In genomic region chr1:156897078-156897825, GRCh38 we compare ENCODE assay signal across 11 cellular contexts. TPM values are rescaled to one million over a fixed set of nuclear protein-coding genes. Genes with fewer than 3 reads are reported as not detected.
DNase-seq lines count a peak whose midpoint lies in the region; ATAC-seq and TF ChIP-seq lines count a peak whose summit lies in the region.
"Had no signal": no experiment of that assay in that cellular context is flagged by ENCODE, and none has a peak within 500 bp of the region (broad histone marks: within the 10 kb centered on the region; RNA-seq: fewer than 3 reads in every experiment).

No MANE protein-coding gene starts in this region.

- H4K20me1 ChIP-seq in mammary epithelial cell (ENCODE audit: insufficient read depth, low read length), result no peaks in the 10 kb centered on the region

- BruUV-seq in mammary epithelial cell (replicated peaks; lab: Mats Ljungman, UMichigan), result TSS peak; percentile 90

- in situ Hi-C loops in mammary epithelial cell (cut with MboI; ENCODE audit: low sequenced_read_pairs in 2 of 2), result no loop called here

- TF ChIP-seq CTCF in heart left ventricle (IDR thresholded peaks at IDR 0.05) (no peak), mammary epithelial cell (conservative IDR thresholded peaks at IDR 0.05 in 1 of 2, IDR thresholded peaks at IDR 0.05 in 1 of 2; ENCODE audit: extremely low read depth in 1 of 2, insufficient read depth in 1 of 2, low read depth in 1 of 2, low read length in 2 of 2) (no peak), lower lobe of right lung (IDR thresholded peaks at IDR 0.05) (no peak)

- peak overlapping the region; percentile 27 for H2AFZ ChIP-seq in mammary epithelial cell (ENCODE audit: low read depth, low read length)

- H3K9ac ChIP-seq in mammary epithelial cell (ENCODE audit: insufficient read depth, low read length), result peak overlapping the region; percentile 20

- H3K36me3 ChIP-seq in heart left ventricle (no peaks in the 10 kb centered on the region), mammary epithelial cell (ENCODE audit: insufficient read depth, low read length) (no peaks in the 10 kb centered on the region), lower lobe of right lung (no peaks in the 10 kb centered on the region)
- H3K36me3 ChIP-seq: prostate gland had no signal

- ATAC-seq in heart left ventricle (no peak), lower lobe of right lung (no peak), GM18502 (IDR thresholded peaks at IDR 0.05; ENCODE audit: poor library complexity, unreplicated experiment) (no peak), GM19328 (IDR thresholded peaks at IDR 0.05; ENCODE audit: unreplicated experiment) (no peak)

- peaks cover 0 to 22% (median 0%) of the 10 kb centered on the region in 9 donors for H3K27me3 ChIP-seq in heart left ventricle
- H3K27me3 ChIP-seq in mammary epithelial cell (ENCODE audit: insufficient read depth, low read length), result no peaks in the 10 kb centered on the region
- peaks cover 17% of the 10 kb centered on the region for H3K27me3 ChIP-seq in lower lobe of right lung (ENCODE audit: low read depth)

- H3K27ac ChIP-seq in heart left ventricle (peak overlapping the region; percentile 49 to 99 (median 91)), mammary epithelial cell (ENCODE audit: insufficient read depth, low read depth, low read length) (peak overlapping the region; percentile 68), lower lobe of right lung (peak overlapping the region; percentile 71)
- H3K27ac ChIP-seq: prostate gland had no signal

- dilution Hi-C loops in mammary epithelial cell (cut with HindIII; ENCODE audit: low sequenced_read_pairs), result no loop called here

- CTCF ChIA-PET in mammary epithelial cell (lab: Charles Lee; ENCODE audit: low non-redundant PET), result interaction anchor here (0.6 kb wide), 1 partner anchor 769 kb away, joined by 3 read pairs; no protein-coding TSS in a partner anchor

- DNase-seq in heart left ventricle (peak in 1 of 5 donors; percentile 57), cardiac septum (ENCODE audit: low spot score) (no peak), mammary epithelial cell (peak; percentile 52), lower lobe of right lung (no peak), NAMALWA (ENCODE audit: low spot score) (no peak), NK-92 (lab: John Stamatoyannopoulos, UW; ENCODE audit: unreplicated experiment) (no peak)
- DNase-seq: activated CD4-positive, alpha-beta T cell treated with anti-CD3 and anti-CD28 coated beads, Interleukin-2, amount 50 U/mL, for 4 hours had no signal

- intact Hi-C loops in heart left ventricle (cut with DNase I), result loop anchor here in 1 of 10 donors (10.0 kb wide), 1 partner anchor 212 kb away; no protein-coding TSS in a partner anchor
- intact Hi-C loops in cardiac septum (cut with DNase I), result no loop called here
- intact Hi-C loops in mammary epithelial cell (cut with micrococcal nuclease), result loop anchor here (2.0 to 10.0 kb wide), 3 partner anchors 14 to 238 kb away; partner anchors contain the start of gene ETV3
- intact Hi-C loops in lower lobe of right lung (cut with DNase I), result no loop called here

- TF ChIP-seq POLR2A in heart left ventricle (IDR thresholded peaks at IDR 0.05), result no peak

- 59 to 71% (median 70%) methylated on average over 10 to 14 of the region's 14 CpGs for WGBS in heart left ventricle, 4 donors
- 63% methylated on average over 12 of the region's 14 CpGs for WGBS in mammary epithelial cell (ENCODE audit: low coverage, missing lambda C conversion rate)

- H3K4me3 ChIP-seq in heart left ventricle (peak overlapping the region in 8 of 12 donors; percentile 10 to 91 (median 32)), mammary epithelial cell (replicated peaks in 1 of 3; ENCODE audit: insufficient read depth in 1 of 3, low read depth in 2 of 3, low read length in 3 of 3) (no peak overlapping the region), lower lobe of right lung (peak overlapping the region; percentile 63)
- H3K4me3 ChIP-seq: prostate gland had no signal

- H3K9me3 ChIP-seq in heart left ventricle (no peaks in the 10 kb centered on the region), mammary epithelial cell (replicated peaks; ENCODE audit: insufficient read depth, low read length) (no peaks in the 10 kb centered on the region), lower lobe of right lung (no peaks in the 10 kb centered on the region)
- H3K9me3 ChIP-seq: prostate gland had no signal

- peaks cover 3 to 96% (median 80%) of the 10 kb centered on the region in 12 donors for H3K4me1 ChIP-seq in heart left ventricle
- H3K4me1 ChIP-seq in mammary epithelial cell (ENCODE audit: insufficient read depth, low read length), result peaks cover 34% of the 10 kb centered on the region
- peaks cover 67% of the 10 kb centered on the region for H3K4me1 ChIP-seq in lower lobe of right lung

- no peaks in the 10 kb centered on the region for H3K79me2 ChIP-seq in mammary epithelial cell (ENCODE audit: insufficient read depth, low read length)

- peak overlapping the region; percentile 60 for H3K4me2 ChIP-seq in mammary epithelial cell (ENCODE audit: insufficient read depth, low read depth, low read length)

RNA-seq across cellular contexts. Expression of gene PEAR1, which starts 3.7 kb away (rescaled TPM):
- total RNA-seq in heart left ventricle (10 to 100 TPM in 2 of 9 donors, 1 to 10 TPM in 7; 4.1 to 14.7 (median 7.5) TPM), cardiac septum (5.6 TPM), mammary epithelial cell (1 to 10 TPM in 1 of 2 donors, under 1 TPM in 1; 0.83 to 4.9 TPM), lower lobe of right lung (14.8 TPM)
- polyA plus RNA-seq in heart left ventricle (1 to 10 TPM; 7.1 TPM), mammary epithelial cell (0.17 TPM)
- polyA minus RNA-seq in mammary epithelial cell, result not detected

RNA-seq across cellular contexts. Expression of gene LRRC71, which starts 23.2 kb away (rescaled TPM):
- total RNA-seq in heart left ventricle, result under 1 TPM in 1 of 9 donors, not detected in 8; 0.27 TPM
- polyA plus RNA-seq in heart left ventricle, result under 1 TPM; 0.06 to 0.42 TPM
- total RNA-seq in cardiac septum, result not detected
- total RNA-seq in mammary epithelial cell, result not detected
- polyA plus RNA-seq in mammary epithelial cell, result not detected
- not detected for polyA minus RNA-seq in mammary epithelial cell
- total RNA-seq in lower lobe of right lung, result 5.3 TPM

RNA-seq across cellular contexts. Expression of gene NTRK1, which starts 36.6 kb away (rescaled TPM):
- total RNA-seq in heart left ventricle (1 to 10 TPM in 5 of 9 donors, under 1 TPM in 4; 0.22 to 1.6 (median 1.1) TPM), cardiac septum (1.4 TPM), mammary epithelial cell (not detected), lower lobe of right lung (1.9 TPM)
- polyA plus RNA-seq in heart left ventricle (1 to 10 TPM in 1 of 2 donors, under 1 TPM in 1; 0.30 to 1.4 TPM), mammary epithelial cell (not detected)
- polyA minus RNA-seq in mammary epithelial cell, result 2.9 TPM

RNA-seq across cellular contexts. Expression of gene INSRR, which starts 38.3 kb away (rescaled TPM):
- under 1 TPM in 7 of 9 donors, not detected in 2; 0.07 to 0.35 (median 0.11) TPM for total RNA-seq in heart left ventricle
- polyA plus RNA-seq in heart left ventricle, result under 1 TPM in 1 of 2 donors, not detected in 1; 0.42 TPM
- total RNA-seq in cardiac septum, result 0.24 TPM
- not detected for total RNA-seq in mammary epithelial cell
- not detected for polyA plus RNA-seq in mammary epithelial cell
- not detected for polyA minus RNA-seq in mammary epithelial cell
- total RNA-seq in lower lobe of right lung, result not detected
- total RNA-seq: subcutaneous adipose tissue had no signal

Comparison
In these comparisons a context has a peak if more than half of its experiments do, and no peak if none do; other contexts are left out.
1. H3K4me3 ChIP-seq: peak in heart left ventricle (8 of 12) and lower lobe of right lung (single experiment); none in mammary epithelial cell (0 of 3).
2. Peak in every context shown above with its lines, with median percentiles within 50 percentile points of each other: H3K27ac ChIP-seq.